In genomic region chr2:231600619-231601355, GRCh38 we compare ENCODE assay signal across 11 cellular contexts. TPM values are rescaled to one million over a fixed set of nuclear protein-coding genes. Genes with fewer than 3 reads are reported as not detected.
DNase-seq lines count a peak whose midpoint lies in the region; ATAC-seq and TF ChIP-seq lines count a peak whose summit lies in the region.
"Had no signal": no experiment of that assay in that cellular context is flagged by ENCODE, and none has a peak within 500 bp of the region (broad histone marks: within the 10 kb centered on the region; RNA-seq: fewer than 3 reads in every experiment).

No MANE protein-coding gene starts in this region.

- H3K79me2 ChIP-seq in HCT116 (ENCODE audit: insufficient read depth, low read length) = no peaks in the 10 kb centered on the region

- H3K9me3 ChIP-seq in HCT116 (ENCODE audit: control insufficient read depth in 1 of 2, insufficient read depth in 1 of 2, low read depth in 1 of 2, low read length in 2 of 2) (no peaks in the 10 kb centered on the region), lower lobe of right lung (no peaks in the 10 kb centered on the region)

- H3K27me3 ChIP-seq in HCT116 (ENCODE audit: insufficient read depth, low read length) (no peaks in the 10 kb centered on the region), lower lobe of right lung (ENCODE audit: low read depth) (no peaks in the 10 kb centered on the region)

- H3K4me3 ChIP-seq in HCT116 (replicated peaks in 1 of 2; ENCODE audit: low read depth in 1 of 2, low read length in 2 of 2) (no peak overlapping the region), lower lobe of right lung (no peak overlapping the region)

- POLR2A ChIA-PET in HCT116 (lab: Charles Lee) = interaction anchor here (1.0 to 1.3 kb wide), 3 partner anchors 74 to 136 kb away, joined by 3 read pairs; partner anchors contain the start of gene NCL

- no peak for TF ChIP-seq POLR2A in HCT116 (IDR thresholded peaks at IDR 0.05; ENCODE audit: borderline replicate concordance, extremely low read depth, insufficient read depth, insufficient read length)

- no peak overlapping the region for H3K9ac ChIP-seq in HCT116 (ENCODE audit: low read length)

- peaks cover 0 to 2% (median 0%) of the 10 kb centered on the region in 5 experiments for H3K9me3 Mint-ChIP-seq in brain
- H3K9me3 Mint-ChIP-seq: activated naive CD8-positive, alpha-beta T cell treated with anti-CD3 and anti-CD28 coated beads, Interleukin-2, amount 10 ng/mL, durations not matched to agents 7 days and 5 days had no signal

- H2AFZ ChIP-seq in HCT116 (ENCODE audit: low read depth, low read length, poor library complexity, severe bottlenecking) = no peak overlapping the region

- H3K36me3 ChIP-seq in HCT116 (ENCODE audit: control insufficient read depth in 1 of 2, insufficient read depth in 2 of 2, low read length in 2 of 2) = no peaks in the 10 kb centered on the region
- H3K36me3 ChIP-seq in lower lobe of right lung = no peaks in the 10 kb centered on the region

- H3K4me3 Mint-ChIP-seq in brain = no peak overlapping the region
- H3K4me3 Mint-ChIP-seq: activated naive CD8-positive, alpha-beta T cell treated with anti-CD3 and anti-CD28 coated beads, Interleukin-2, amount 10 ng/mL, durations not matched to agents 7 days and 5 days had no signal

- H3K4me2 ChIP-seq in HCT116 (ENCODE audit: low read length) = 0 out of 2 replicates have a peak overlapping the region, but pooled peaks have one; percentile 22

- TF ChIP-seq CTCF in HCT116 (IDR thresholded peaks at IDR 0.05 in 2 of 3, conservative IDR thresholded peaks at IDR 0.05 in 1 of 3; ENCODE audit: borderline replicate concordance in 1 of 3, insufficient read depth in 1 of 3, low read depth in 2 of 3, low read length in 2 of 3) (no peak), brain (conservative IDR thresholded peaks at IDR 0.05) (no peak), lower lobe of right lung (IDR thresholded peaks at IDR 0.05) (no peak)

- no peaks in the 10 kb centered on the region for H3K36me3 Mint-ChIP-seq in brain
- H3K36me3 Mint-ChIP-seq: activated naive CD8-positive, alpha-beta T cell treated with anti-CD3 and anti-CD28 coated beads, Interleukin-2, amount 10 ng/mL, durations not matched to agents 7 days and 5 days had no signal

- H3K4me1 Mint-ChIP-seq in brain = peaks cover 40% of the 10 kb centered on the region

- CTCF ChIA-PET in HCT116 (lab: Charles Lee) = interaction anchor here (0.6 to 3.7 kb wide), 26 partner anchors 8 to 776 kb away, joined by 3 to 33 read pairs (median 4); partner anchors contain the start of gene TEX44

- TF ChIP-seq RAD21 in HCT116 (IDR thresholded peaks at IDR 0.05; ENCODE audit: low read depth) = no peak

- no TSS peak for BruUV-seq in HCT116 (replicated peaks; lab: Mats Ljungman, UMichigan)

- H3K4me1 ChIP-seq in HCT116 (ENCODE audit: control insufficient read depth in 1 of 2, insufficient read depth in 2 of 2, low read length in 2 of 2) = peaks cover 25 to 40% of the 10 kb centered on the region in 2 experiments
- H3K4me1 ChIP-seq in lower lobe of right lung = peaks cover 33% of the 10 kb centered on the region

- H3K9me2 ChIP-seq in HCT116 (ENCODE audit: insufficient read depth) = no peaks in the 10 kb centered on the region

- H3K27ac ChIP-seq in HCT116 (ENCODE audit: low read depth, low read length) = no peak overlapping the region; the same call in 1 of the 2 replicates
- H3K27ac ChIP-seq in lower lobe of right lung = peak overlapping the region; percentile 4
- peak overlapping the region; percentile 100 for H3K27ac ChIP-seq in substantia nigra (ENCODE audit: low read depth, low read length, poor library complexity, severe bottlenecking)

- ATAC-seq in HCT116 = no peak
- ATAC-seq in lower lobe of right lung = no peak
- no peak for ATAC-seq in GM21381 (IDR thresholded peaks at IDR 0.05; ENCODE audit: unreplicated experiment)

- no peaks in the 10 kb centered on the region for H3K27me3 Mint-ChIP-seq in brain

- no peaks in the 10 kb centered on the region for H4K20me1 ChIP-seq in HCT116 (ENCODE audit: insufficient read depth)

- RAD21 ChIA-PET in HCT116 (lab: Charles Lee; ENCODE audit: low non-redundant PET in 1 of 2, low total read pairs in 2 of 2, uncharacterized antibody in 2 of 2, unreplicated experiment in 2 of 2) = interaction anchor here (0.7 to 1.2 kb wide), 4 partner anchors 37 to 118 kb away, joined by 3 to 8 read pairs (median 6); no protein-coding TSS in a partner anchor

- H3K27ac Mint-ChIP-seq in brain = peak overlapping the region in 4 of 5 experiments; percentile 13 to 97 (median 93)
- H3K27ac Mint-ChIP-seq: activated naive CD8-positive, alpha-beta T cell treated with anti-CD3 and anti-CD28 coated beads, Interleukin-2, amount 10 ng/mL, durations not matched to agents 7 days and 5 days had no signal

- DNase-seq in HCT116 (ENCODE audit: low read depth, low spot score) (no peak), lower lobe of right lung (no peak), substantia nigra (lab: John Stamatoyannopoulos, UW) (peak in 3 of 49 donors; percentile 21 to 52 (median 38)), SK-N-DZ (ENCODE audit: low spot score) (no peak), NCI-H524 treated with DMSO at 0.1 percent for 48 hours (lab: John Stamatoyannopoulos, UW) (no peak)
- no peak for DNase-seq in activated naive CD4-positive, alpha-beta T cell (lab: John Stamatoyannopoulos, UW)

- intact Hi-C loops in HCT116 (cut with micrococcal nuclease) = loop anchor here (1.0 kb wide), 2 partner anchors 37 to 83 kb away; no protein-coding TSS in a partner anchor
- intact Hi-C loops in lower lobe of right lung (cut with DNase I) = no loop called here

TF ChIP-seq in HCT116, 20 proteins besides CTCF, POLR2A, EP300 and RAD21 (continues in another document):
- no peak for TF ChIP-seq EZH2 (IDR thresholded peaks at IDR 0.05)
- no peak for TF ChIP-seq POLR2AphosphoS5 (IDR thresholded peaks at IDR 0.05; ENCODE audit: low read depth, low read length)
- TF ChIP-seq TCF7L2 (IDR thresholded peaks at IDR 0.05; ENCODE audit: borderline replicate concordance, extremely low read depth, insufficient read depth, insufficient read length) = no peak
- no peak for TF ChIP-seq SP1 (IDR thresholded peaks at IDR 0.05; ENCODE audit: low read depth)
- TF ChIP-seq EZH2phosphoT487 (IDR thresholded peaks at IDR 0.05; ENCODE audit: borderline replicate concordance) = no peak
- no peak for TF ChIP-seq SRF (IDR thresholded peaks at IDR 0.05; ENCODE audit: low read depth)
- no peak for TF ChIP-seq CBX3 (IDR thresholded peaks at IDR 0.05; ENCODE audit: low read depth)
- TF ChIP-seq ZBTB33 (IDR thresholded peaks at IDR 0.05; ENCODE audit: extremely low read depth, insufficient replicate concordance, low read length) = no peak
- no peak for TF ChIP-seq YY1 (IDR thresholded peaks at IDR 0.05; ENCODE audit: extremely low read depth, insufficient replicate concordance, low read depth, low read length)
- no peak for TF ChIP-seq ELF1 (IDR thresholded peaks at IDR 0.05; ENCODE audit: borderline replicate concordance, low read depth)
- TF ChIP-seq EGR1 (IDR thresholded peaks at IDR 0.05; ENCODE audit: low read depth) = no peak
- no peak for TF ChIP-seq CEBPB (IDR thresholded peaks at IDR 0.05; ENCODE audit: low read depth)
- TF ChIP-seq JUND (IDR thresholded peaks at IDR 0.05) = no peak
- no peak for TF ChIP-seq ATF3 (IDR thresholded peaks at IDR 0.05)
- TF ChIP-seq FOSL1 (IDR thresholded peaks at IDR 0.05; ENCODE audit: low read depth) = no peak
- no peak for TF ChIP-seq ZFX (IDR thresholded peaks at IDR 0.05)

RNA-seq across cellular contexts. Expression of gene TEX44, which starts 8.1 kb away (rescaled TPM):
- total RNA-seq in HCT116 (2021; ENCODE audit: unreplicated experiment) (not detected), lower lobe of right lung (not detected)
- polyA plus RNA-seq in HCT116 (2012) = not detected in 2 replicates
- polyA plus RNA-seq in brain (ENCODE audit: insufficient read depth, low read depth, low replicate concordance) = not detected
- polyA plus RNA-seq in SK-N-DZ (2014; cell fraction: cytosol; rRNA removed) = not detected in 2 replicates
- not detected in 2 replicates for polyA plus RNA-seq in SK-N-DZ (2014; cell fraction: nucleus; rRNA removed)
- total RNA-seq: activated naive CD8-positive, alpha-beta T cell treated with anti-CD3 and anti-CD28 coated beads, Interleukin-2, amount 10 ng/mL, durations not matched to agents 7 days and 5 days; IMR-90; ureter had no signal
- polyA plus RNA-seq: IMR-90 had no signal
